11 cellular contexts compared by ENCODE assay signal in the genomic region with DNA sequence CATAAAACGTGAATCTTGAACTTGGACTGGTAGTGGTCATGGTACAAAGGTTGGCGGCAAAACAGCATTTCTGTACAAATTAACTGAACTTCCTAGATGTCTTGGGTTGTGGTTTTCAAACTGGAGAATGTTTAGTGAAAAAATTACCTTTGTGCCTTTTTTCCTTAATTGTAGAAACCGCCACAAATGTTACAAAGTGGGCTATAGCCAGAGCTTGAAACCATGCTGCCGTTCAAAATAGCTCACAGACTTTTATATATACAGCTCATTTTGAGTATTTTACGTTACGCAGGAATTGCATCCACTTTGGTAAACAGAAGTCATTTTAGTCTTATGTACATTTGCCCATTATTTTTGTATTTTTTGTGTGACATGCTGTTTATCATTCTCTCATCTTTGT. TPM values are rescaled to one million over a fixed set of nuclear protein-coding genes. Genes with fewer than 3 reads are reported as not detected.
A peak's percentile ranks its signal among the peaks of the same experiment; 100 is the strongest.
DNase-seq lines count a peak whose midpoint lies in the region; ATAC-seq, FAIRE-seq and TF ChIP-seq lines count a peak whose summit lies in the region.
"Had no signal": no experiment of that assay in that cellular context is flagged by ENCODE, and none has a peak within 500 bp of the region (broad histone marks: within the 10 kb centered on the region; RNA-seq: fewer than 3 reads in every experiment).

No MANE protein-coding gene starts in this region.

- H3K4me1 Mint-ChIP-seq in HFFc6 (ENCODE audit: low read depth) = peaks cover 60% of the 10 kb centered on the region
- H3K4me1 Mint-ChIP-seq in mesothelial cell of epicardium = peaks cover 44% of the 10 kb centered on the region

- H3K27me3 ChIP-seq in dorsolateral prefrontal cortex = no peaks in the 10 kb centered on the region

- H3K9me3 Mint-ChIP-seq in HFFc6 = no peaks in the 10 kb centered on the region
- H3K9me3 Mint-ChIP-seq in mesothelial cell of epicardium = no peaks in the 10 kb centered on the region

- TF ChIP-seq CTCF in A549 (IDR thresholded peaks at IDR 0.05) = no peak
- TF ChIP-seq CTCF in HFFc6 (IDR thresholded peaks at IDR 0.05) = no peak
- TF ChIP-seq CTCF in dorsolateral prefrontal cortex (IDR thresholded peaks at IDR 0.05 in 54 of 56, conservative IDR thresholded peaks at IDR 0.05 in 2 of 56; ENCODE audit: low read depth in 1 of 56, partially characterized antibody in 56 of 56) = no peak
- no peak for TF ChIP-seq CTCF in mesothelial cell of epicardium (IDR thresholded peaks at IDR 0.05; ENCODE audit: unreplicated experiment)
- TF ChIP-seq CTCF in foreskin fibroblast (IDR thresholded peaks at IDR 0.05; ENCODE audit: low read depth, low read length) = no peak

- H3K4me3 ChIP-seq in A549 (no peak overlapping the region), dorsolateral prefrontal cortex (peak overlapping the region in 58 of 59 donors; percentile 16 to 100 (median 96)), foreskin fibroblast (ENCODE audit: low read depth in 1 of 2, low read length in 2 of 2) (no peak overlapping the region)

- H3K36me3 Mint-ChIP-seq in HFFc6 (ENCODE audit: low read depth) (no peaks in the 10 kb centered on the region), mesothelial cell of epicardium (peaks cover 2% of the 10 kb centered on the region)

- no peak for TF ChIP-seq RAD21 in A549 (conservative IDR thresholded peaks at IDR 0.05 in 1 of 2, IDR thresholded peaks at IDR 0.05 in 1 of 2)

- H3K4me3 Mint-ChIP-seq in HFFc6 (peak overlapping the region; percentile 13; the same call in 1 of the 2 replicates), mesothelial cell of epicardium (peak overlapping the region; percentile 89)

- 0 out of 3 replicates have a peak overlapping the region, but pooled peaks have one; percentile 83 for H3K4me2 ChIP-seq in A549

- TF ChIP-seq POLR2A in A549 (IDR thresholded peaks at IDR 0.05; ENCODE audit: low read length) = no peak

- FAIRE-seq in A549 (lab: Jason Lieb, UNC) = no peak

- intact Hi-C loops in dorsolateral prefrontal cortex (cut with DNase I) = no loop called here

- peaks cover 2% of the 10 kb centered on the region; the same call in 1 of the 2 replicates for H3K27me3 Mint-ChIP-seq in HFFc6 (ENCODE audit: insufficient read depth)
- H3K27me3 Mint-ChIP-seq in mesothelial cell of epicardium (ENCODE audit: low read depth) = no peaks in the 10 kb centered on the region

- POLR2A ChIA-PET in A549 (lab: Yijun Ruan, JAX) = no interaction called here

- 84% methylated on average over 6 of the region's 6 CpGs for WGBS in A549 (ENCODE audit: missing lambda C conversion rate)

- no peaks in the 10 kb centered on the region for H3K9me3 ChIP-seq in A549

- TF ChIP-seq EP300 in A549 (IDR thresholded peaks at IDR 0.05) = no peak

- ATAC-seq in A549 = no peak
- no peak for ATAC-seq in HG03025 (IDR thresholded peaks at IDR 0.05; ENCODE audit: low FRiP score, unreplicated experiment)
- no peak for ATAC-seq in GM19035 (IDR thresholded peaks at IDR 0.05; ENCODE audit: unreplicated experiment)

- peak overlapping the region; percentile 13; the same call in 1 of the 2 replicates for H3K27ac Mint-ChIP-seq in HFFc6
- H3K27ac Mint-ChIP-seq in mesothelial cell of epicardium = peak overlapping the region; percentile 58

- peaks cover 12% of the 10 kb centered on the region; the same call in 2 of the 3 replicates for H3K4me1 ChIP-seq in A549

- CTCF ChIA-PET in A549 (lab: Yijun Ruan, JAX) = interaction anchor here (1.4 kb wide), 1 partner anchor 142 kb away, joined by 3 read pairs; no protein-coding TSS in a partner anchor

- DNase-seq in A549 (ENCODE audit: low read depth in 1 of 2, low spot score in 1 of 2) (no peak), HFFc6 (no peak), dorsolateral prefrontal cortex (no peak), mesothelial cell of epicardium (ENCODE audit: low spot score in 2 of 2, unreplicated experiment in 2 of 2) (no peak), HCEC 1CT (no peak), foreskin fibroblast (no peak)
- DNase-seq: activated CD4-positive, CD25-positive, alpha-beta regulatory T cell treated with anti-CD3 and anti-CD28 coated beads, Interleukin-2, amount 50 U/mL, for 72 hours; activated effector memory CD4-positive, alpha-beta T cell treated with Interleukin-2 at 50 U/mL for 16 hours; NCI-H187 had no signal

- H3K27ac ChIP-seq in A549 = no peak overlapping the region
- H3K27ac ChIP-seq in dorsolateral prefrontal cortex = peak overlapping the region in 19 of 59 donors; percentile 1 to 93 (median 25)

TF ChIP-seq in A549, 52 proteins besides CTCF, POLR2A, EP300 and RAD21:
- TF ChIP-seq HES2 (IDR thresholded peaks at IDR 0.05) = no peak
- no peak for TF ChIP-seq EHMT2 (IDR thresholded peaks at IDR 0.05; ENCODE audit: low read depth)
- TF ChIP-seq JUN (IDR thresholded peaks at IDR 0.05) = no peak
- TF ChIP-seq MAX (IDR thresholded peaks at IDR 0.05) = no peak
- TF ChIP-seq TFCP2L1 (CRISPR knock-in tag; IDR thresholded peaks at IDR 0.05) = no peak
- TF ChIP-seq CBX8 (IDR thresholded peaks at IDR 0.05) = no peak
- TF ChIP-seq MAFK (IDR thresholded peaks at IDR 0.05; ENCODE audit: partially characterized antibody) = no peak
- no peak for TF ChIP-seq HOXB5 (CRISPR knock-in tag; IDR thresholded peaks at IDR 0.05)
- TF ChIP-seq E2F6 (IDR thresholded peaks at IDR 0.05; ENCODE audit: borderline replicate concordance, low read depth) = no peak
- no peak for TF ChIP-seq KDM5A (IDR thresholded peaks at IDR 0.05)
- TF ChIP-seq CBX2 (IDR thresholded peaks at IDR 0.05; ENCODE audit: borderline replicate concordance, low read depth) = no peak
- no peak for TF ChIP-seq FOXS1 (CRISPR knock-in tag; IDR thresholded peaks at IDR 0.05)

RNA-seq across cellular contexts. Expression of gene MYO6, which starts 1.9 kb away (rescaled TPM):
- polyA plus RNA-seq in A549 (2011; rRNA removed) (16.0 and 17.3 TPM in 2 replicates), A549 (2017; fragmentation: RNase III; extraction: RNeasy Plus Mini Kit Qiagen cat#74134 plus additional on column Dnase treatment) (7.7 to 10.8 TPM (median 9.5 TPM) in 3 replicates)
- 3.0 and 3.4 TPM in 2 replicates for polyA plus RNA-seq in A549 (2012; cell fraction: cytosol; rRNA removed)
- polyA plus RNA-seq in A549 (2012; cell fraction: nucleus; rRNA removed) = 7.6 and 11.2 TPM in 2 replicates
- polyA minus RNA-seq in A549 (2011; rRNA and poly(A)+ RNA removed) = 8.1 and 8.4 TPM in 2 replicates
- total RNA-seq in HFFc6 (2021; fragmentation: NEBNext Ultra II Directional; extraction: Animal tissue kit (Norgen Biotek cat#: 25700)) = 10 to 100 TPM; 18.3 to 21.2 (median 19.4) TPM
- total RNA-seq in dorsolateral prefrontal cortex (100 to 1,000 TPM in 5 of 120 experiments, 10 to 100 TPM in 115; 37.6 to 112 (median 66.2) TPM), mesothelial cell of epicardium (69.1 to 70.0 TPM (median 69.5 TPM) in 3 replicates)

Comparison
In these comparisons a context has a peak if more than half of its experiments do, and no peak if none do; other contexts are left out.
1. H3K4me3 ChIP-seq: peak in dorsolateral prefrontal cortex (58 of 59); none in A549 (single experiment) and foreskin fibroblast (0 of 2).